Comparison of ENCODE assay signal across 20 cellular contexts in the genomic region with DNA sequence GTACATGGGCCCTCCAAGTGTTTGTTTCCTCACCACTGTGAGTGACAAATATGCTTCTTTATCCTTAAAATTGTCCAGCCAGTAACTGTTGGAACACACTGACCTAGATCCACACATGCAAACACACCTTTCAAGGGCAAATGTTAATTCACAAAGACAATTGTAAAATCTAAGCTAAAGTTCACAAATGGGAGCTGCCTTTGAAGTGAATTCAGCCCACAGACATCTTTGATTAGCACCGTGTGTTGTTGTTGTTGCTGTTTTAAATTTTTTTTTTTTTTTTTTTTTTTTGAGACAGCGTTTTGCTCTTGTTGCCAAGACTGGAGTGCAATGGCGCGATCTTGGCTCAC. TPM values are rescaled to one million over a fixed set of nuclear protein-coding genes. Genes with fewer than 3 reads are reported as not detected.
DNase-seq lines count a peak whose midpoint lies in the region; ATAC-seq, FAIRE-seq and TF ChIP-seq lines count a peak whose summit lies in the region.
"Had no signal": no experiment of that assay in that cellular context is flagged by ENCODE, and none has a peak within 500 bp of the region (broad histone marks: within the 10 kb centered on the region; RNA-seq: fewer than 3 reads in every experiment).

No MANE protein-coding gene starts in this region.

- no peaks in the 10 kb centered on the region for H3K9me3 Mint-ChIP-seq in activated naive CD4-positive, alpha-beta T cell treated with anti-CD3 and anti-CD28 coated beads, Interleukin-2, amount 50 U/mL, for 72 hours
- H3K9me3 Mint-ChIP-seq: CD14-positive monocyte; CD4-positive, alpha-beta memory T cell; GM23338 had no signal

- H3K27me3 ChIP-seq in liver (ENCODE audit: control insufficient read depth in 4 of 4, insufficient read depth in 4 of 4, low read length in 3 of 4): no peaks in the 10 kb centered on the region
- H3K27me3 ChIP-seq: BLaER1 had no signal

- peak overlapping the region; percentile 63 to 78 for H3K27ac ChIP-seq in liver (ENCODE audit: low read depth in 1 of 2, low read length in 2 of 2)
- H3K27ac ChIP-seq: 22Rv1, BLaER1, KMS-11 had no signal

- no peaks in the 10 kb centered on the region for H3K9me3 ChIP-seq in liver (ENCODE audit: control insufficient read depth in 4 of 4, low read length in 3 of 4)
- H3K9me3 ChIP-seq: BLaER1 had no signal

- peak in 1 of 2 donors; percentile 22 for TF ChIP-seq RAD21 in liver (IDR thresholded peaks at IDR 0.05)

- peak overlapping the region; percentile 14 to 36 for H3K27ac Mint-ChIP-seq in activated naive CD4-positive, alpha-beta T cell treated with anti-CD3 and anti-CD28 coated beads, Interleukin-2, amount 50 U/mL, for 72 hours
- H3K27ac Mint-ChIP-seq: CD4-positive, alpha-beta memory T cell; GM23338 had no signal

- no peak for ATAC-seq in activated naive CD4-positive, alpha-beta T cell treated with anti-CD3 and anti-CD28 coated beads, Interleukin-2, amount 50 U/mL, for 72 hours
- no peak for ATAC-seq in GM21528 (IDR thresholded peaks at IDR 0.05; ENCODE audit: low FRiP score, unreplicated experiment)
- ATAC-seq: GM23338, HCT116 had no signal

- H3K4me1 ChIP-seq in liver (ENCODE audit: control insufficient read depth in 4 of 4, insufficient read depth in 4 of 4, low read length in 3 of 4): peaks cover 0 to 25% (median 17%) of the 10 kb centered on the region in 4 donors
- H3K4me1 ChIP-seq: BLaER1 had no signal

- no peaks in the 10 kb centered on the region for H3K36me3 ChIP-seq in liver (ENCODE audit: control insufficient read depth in 4 of 4, insufficient read depth in 3 of 4, low read depth in 1 of 4, low read length in 3 of 4)

- FAIRE-seq in endometrium (lab: Jason Lieb, UNC): peak; percentile 74
- FAIRE-seq: GM12892, GM18507, H54, HTR-8/SVneo had no signal

- no peak for DNase-seq in activated naive CD4-positive, alpha-beta T cell treated with anti-CD3 and anti-CD28 coated beads, Interleukin-2, amount 50 U/mL, for 72 hours (ENCODE audit: low spot score in 2 of 2)
- DNase-seq in activated naive CD4-positive, alpha-beta T cell treated with anti-CD3 and anti-CD28 coated beads, Interleukin-2, amount 50 U/mL, for 16 hours: no peak
- no peak for DNase-seq in activated CD4-positive, alpha-beta T cell treated with anti-CD3 and anti-CD28 coated beads for 48 hours
- DNase-seq in RPMI8226: no peak
- DNase-seq: CD4-positive, alpha-beta memory T cell; DND-41; EL had no signal

- peaks cover 5 to 9% of the 10 kb centered on the region in 2 donors for H3K36me3 Mint-ChIP-seq in activated naive CD4-positive, alpha-beta T cell treated with anti-CD3 and anti-CD28 coated beads, Interleukin-2, amount 50 U/mL, for 72 hours

- H3K9ac ChIP-seq in liver (ENCODE audit: low read depth in 1 of 2, low read length in 2 of 2): no peak overlapping the region
- H3K9ac ChIP-seq: BLaER1, KMS-11 had no signal

- 55% methylated on average over 4 of the region's 4 CpGs for WGBS in liver

- peak overlapping the region in 1 of 3 donors; percentile 18 for H3K4me3 ChIP-seq in liver (ENCODE audit: low read depth in 1 of 3, low read length in 3 of 3)
- H3K4me3 ChIP-seq: BLaER1, GM23338 had no signal

- no peak for TF ChIP-seq CTCF in liver (IDR thresholded peaks at IDR 0.05; ENCODE audit: low read depth, low read length, missing input control)

TF ChIP-seq in liver, 16 proteins besides CTCF, POLR2A, EP300 and RAD21:
- TF ChIP-seq, protein P1, sequence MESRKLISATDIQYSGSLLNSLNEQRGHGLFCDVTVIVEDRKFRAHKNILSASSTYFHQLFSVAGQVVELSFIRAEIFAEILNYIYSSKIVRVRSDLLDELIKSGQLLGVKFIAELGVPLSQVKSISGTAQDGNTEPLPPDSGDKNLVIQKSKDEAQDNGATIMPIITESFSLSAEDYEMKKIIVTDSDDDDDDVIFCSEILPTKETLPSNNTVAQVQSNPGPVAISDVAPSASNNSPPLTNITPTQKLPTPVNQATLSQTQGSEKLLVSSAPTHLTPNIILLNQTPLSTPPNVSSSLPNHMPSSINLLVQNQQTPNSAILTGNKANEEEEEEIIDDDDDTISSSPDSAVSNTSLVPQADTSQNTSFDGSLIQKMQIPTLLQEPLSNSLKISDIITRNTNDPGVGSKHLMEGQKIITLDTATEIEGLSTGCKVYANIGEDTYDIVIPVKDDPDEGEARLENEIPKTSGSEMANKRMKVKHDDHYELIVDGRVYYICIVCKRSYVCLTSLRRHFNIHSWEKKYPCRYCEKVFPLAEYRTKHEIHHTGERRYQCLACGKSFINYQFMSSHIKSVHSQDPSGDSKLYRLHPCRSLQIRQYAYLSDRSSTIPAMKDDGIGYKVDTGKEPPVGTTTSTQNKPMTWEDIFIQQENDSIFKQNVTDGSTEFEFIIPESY (IDR thresholded peaks at IDR 0.05): no peak
- TF ChIP-seq YY1 (IDR thresholded peaks at IDR 0.05) (peak; percentile 36), SP1 (IDR thresholded peaks at IDR 0.05) (peak; percentile 70), FOXA1 (IDR thresholded peaks at IDR 0.05) (no peak), GABPA (IDR thresholded peaks at IDR 0.05 in 1 of 2, conservative IDR thresholded peaks at IDR 0.05 in 1 of 2) (no peak), HNF4A (conservative IDR thresholded peaks at IDR 0.05) (peak; percentile 44 to 55), RXRA (IDR thresholded peaks at IDR 0.05) (peak; percentile 72 to 81)
- TF ChIP-seq, protein P2, sequence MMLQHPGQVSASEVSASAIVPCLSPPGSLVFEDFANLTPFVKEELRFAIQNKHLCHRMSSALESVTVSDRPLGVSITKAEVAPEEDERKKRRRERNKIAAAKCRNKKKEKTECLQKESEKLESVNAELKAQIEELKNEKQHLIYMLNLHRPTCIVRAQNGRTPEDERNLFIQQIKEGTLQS (IDR thresholded peaks at IDR 0.05): no peak
- TF ChIP-seq, protein P3, sequence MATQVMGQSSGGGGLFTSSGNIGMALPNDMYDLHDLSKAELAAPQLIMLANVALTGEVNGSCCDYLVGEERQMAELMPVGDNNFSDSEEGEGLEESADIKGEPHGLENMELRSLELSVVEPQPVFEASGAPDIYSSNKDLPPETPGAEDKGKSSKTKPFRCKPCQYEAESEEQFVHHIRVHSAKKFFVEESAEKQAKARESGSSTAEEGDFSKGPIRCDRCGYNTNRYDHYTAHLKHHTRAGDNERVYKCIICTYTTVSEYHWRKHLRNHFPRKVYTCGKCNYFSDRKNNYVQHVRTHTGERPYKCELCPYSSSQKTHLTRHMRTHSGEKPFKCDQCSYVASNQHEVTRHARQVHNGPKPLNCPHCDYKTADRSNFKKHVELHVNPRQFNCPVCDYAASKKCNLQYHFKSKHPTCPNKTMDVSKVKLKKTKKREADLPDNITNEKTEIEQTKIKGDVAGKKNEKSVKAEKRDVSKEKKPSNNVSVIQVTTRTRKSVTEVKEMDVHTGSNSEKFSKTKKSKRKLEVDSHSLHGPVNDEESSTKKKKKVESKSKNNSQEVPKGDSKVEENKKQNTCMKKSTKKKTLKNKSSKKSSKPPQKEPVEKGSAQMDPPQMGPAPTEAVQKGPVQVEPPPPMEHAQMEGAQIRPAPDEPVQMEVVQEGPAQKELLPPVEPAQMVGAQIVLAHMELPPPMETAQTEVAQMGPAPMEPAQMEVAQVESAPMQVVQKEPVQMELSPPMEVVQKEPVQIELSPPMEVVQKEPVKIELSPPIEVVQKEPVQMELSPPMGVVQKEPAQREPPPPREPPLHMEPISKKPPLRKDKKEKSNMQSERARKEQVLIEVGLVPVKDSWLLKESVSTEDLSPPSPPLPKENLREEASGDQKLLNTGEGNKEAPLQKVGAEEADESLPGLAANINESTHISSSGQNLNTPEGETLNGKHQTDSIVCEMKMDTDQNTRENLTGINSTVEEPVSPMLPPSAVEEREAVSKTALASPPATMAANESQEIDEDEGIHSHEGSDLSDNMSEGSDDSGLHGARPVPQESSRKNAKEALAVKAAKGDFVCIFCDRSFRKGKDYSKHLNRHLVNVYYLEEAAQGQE (IDR thresholded peaks at IDR 0.05): no peak
- TF ChIP-seq, protein P4, sequence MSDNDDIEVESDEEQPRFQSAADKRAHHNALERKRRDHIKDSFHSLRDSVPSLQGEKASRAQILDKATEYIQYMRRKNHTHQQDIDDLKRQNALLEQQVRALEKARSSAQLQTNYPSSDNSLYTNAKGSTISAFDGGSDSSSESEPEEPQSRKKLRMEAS (IDR thresholded peaks at IDR 0.05): peak; percentile 35

RNA-seq across cellular contexts. Expression of a gene that starts 52.3 kb away (rescaled TPM):
- 10 to 100 TPM; 28.0 to 51.5 TPM for total RNA-seq in activated naive CD4-positive, alpha-beta T cell treated with anti-CD3 and anti-CD28 coated beads, Interleukin-2, amount 50 U/mL, for 72 hours
- 10 to 100 TPM; 37.4 to 87.3 TPM for total RNA-seq in liver
- polyA plus RNA-seq in liver: 10 to 100 TPM; 28.3 to 31.7 TPM
